Comparison of ENCODE assay signal across 29 cellular contexts in the genomic region with DNA sequence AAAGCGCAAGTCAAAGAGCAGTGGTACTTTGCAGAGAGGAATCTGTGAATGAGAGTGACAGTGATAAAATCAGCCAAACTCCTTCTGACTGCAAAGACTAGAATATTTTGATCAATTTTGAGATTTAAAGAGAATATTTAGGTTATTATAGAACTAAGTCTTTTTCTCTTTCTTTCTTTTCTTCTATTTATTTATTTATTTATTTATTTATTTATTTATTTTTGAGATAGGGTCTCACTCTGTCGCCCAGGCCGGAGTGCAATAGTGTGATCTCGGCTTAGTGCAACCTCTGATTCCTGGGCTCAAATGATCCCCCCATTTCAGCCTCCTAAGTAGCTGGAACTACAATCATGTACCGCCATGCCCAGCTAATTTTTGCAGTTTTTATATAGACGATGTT.
"Had no signal": no experiment of that assay in that cellular context is flagged by ENCODE, and none has a peak within 500 bp of the region (broad histone marks: within the 10 kb centered on the region; RNA-seq: fewer than 3 reads in every experiment).

No MANE protein-coding gene starts in this region.

- H3K27ac ChIP-seq: stomach, suprapubic skin, testis, thoracic aorta, thyroid gland, tibial artery, tibial nerve, transverse colon, upper lobe of left lung, upper lobe of right lung, uterus, vagina had no signal

- H3K4me3 ChIP-seq: stomach, suprapubic skin, testis, thoracic aorta, thyroid gland, tibial artery, tibial nerve, transverse colon, upper lobe of left lung, upper lobe of right lung, uterus, vagina had no signal

- DNase-seq: stimulated activated CD4-positive, alpha-beta T cell treated with anti-CD3 and anti-CD28 coated beads, Interleukin-2, amount 100 ng/mL, for 48 hours; stimulated activated CD4-positive, alpha-beta T cell treated with anti-CD3 and anti-CD28 coated beads, Interleukin-4, amount 100 ng/mL, for 1 hour; stimulated activated CD4-positive, alpha-beta T cell treated with anti-CD3 and anti-CD28 coated beads, Interleukin-4, amount 100 ng/mL, for 24 hours; stimulated activated CD4-positive, alpha-beta T cell treated with anti-CD3 and anti-CD28 coated beads, Interleukin-4, amount 100 ng/mL, for 4 hours; stimulated activated CD8-positive, alpha-beta memory T cell treated with anti-CD3 and anti-CD28 coated beads, Interleukin-4, amount 100 ng/mL, for 48 hours; stimulated activated naive B cell treated with anti-CD40 and anti-IgM and Interleukin-4, amounts not matched to agents 10 μg/mL and 1 μg/mL and 100 μg/mL, for 72 hours; stimulated activated naive CD4-positive, alpha-beta T cell; stimulated activated naive CD4-positive, alpha-beta T cell treated with Interleukin-2 at 50 U/mL for 16 hours; stimulated activated naive CD8-positive, alpha-beta T cell treated with anti-CD3 and anti-CD28 coated beads, Interleukin-15, amount 100 ng/mL, for 72 hours; stimulated activated naive CD8-positive, alpha-beta T cell treated with anti-CD3 and anti-CD28 coated beads, Interleukin-15, Interleukin-2, amounts not matched to agents 100 U/mL and 50 U/mL, for 24 hours; stomach; substantia nigra; testis; thyroid gland; tibial artery; transverse colon; trophoblast cell; upper lobe of left lung; upper lobe of right lung; uterus had no signal

- H3K27me3 ChIP-seq: stomach, suprapubic skin, testis, thyroid gland, tibial artery, tibial nerve, transverse colon, upper lobe of left lung, upper lobe of right lung, uterus, vagina had no signal

- H3K4me1 Mint-ChIP-seq: stimulated activated effector memory CD8-positive, alpha-beta T cell treated with anti-CD3 and anti-CD28 coated beads, Interleukin-12 subunit alpha, Interleukin-12 subunit beta, amount 100 ng/mL, for 72 hours; stimulated activated memory B cell treated with anti-CD40 and anti-IgM and Interleukin-4, amounts not matched to agents 10 μg/mL and 1 μg/mL and 100 μg/mL, for 72 hours; stimulated activated naive B cell treated with anti-CD40 and anti-IgM and Interleukin-4, amounts not matched to agents 10 μg/mL and 1 μg/mL and 100 μg/mL, for 72 hours; stimulated activated naive CD8-positive, alpha-beta T cell treated with anti-CD3 and anti-CD28 coated beads, Interleukin-15, amount 100 ng/mL, for 72 hours had no signal

- ATAC-seq: stimulated activated effector memory CD8-positive, alpha-beta T cell treated with anti-CD3 and anti-CD28 coated beads, Interleukin-12 subunit alpha, Interleukin-12 subunit beta, amount 100 ng/mL, for 72 hours; stimulated activated memory B cell treated with anti-CD40 and anti-IgM and Interleukin-4, amounts not matched to agents 10 μg/mL and 1 μg/mL and 100 μg/mL, for 72 hours; stimulated activated naive B cell treated with anti-CD40 and anti-IgM and Interleukin-4, amounts not matched to agents 10 μg/mL and 1 μg/mL and 100 μg/mL, for 72 hours; stimulated activated naive CD8-positive, alpha-beta T cell treated with anti-CD3 and anti-CD28 coated beads, Interleukin-15, amount 100 ng/mL, for 72 hours; stimulated activated naive CD8-positive, alpha-beta T cell treated with anti-CD3 and anti-CD28 coated beads, Interleukin-15, Interleukin-2, amounts not matched to agents 100 U/mL and 50 U/mL, for 24 hours; upper lobe of right lung had no signal

- H3K36me3 Mint-ChIP-seq: stimulated activated effector memory CD8-positive, alpha-beta T cell treated with anti-CD3 and anti-CD28 coated beads, Interleukin-12 subunit alpha, Interleukin-12 subunit beta, amount 100 ng/mL, for 72 hours; stimulated activated memory B cell treated with anti-CD40 and anti-IgM and Interleukin-4, amounts not matched to agents 10 μg/mL and 1 μg/mL and 100 μg/mL, for 72 hours; stimulated activated naive B cell treated with anti-CD40 and anti-IgM and Interleukin-4, amounts not matched to agents 10 μg/mL and 1 μg/mL and 100 μg/mL, for 72 hours; type B pancreatic cell had no signal

- FAIRE-seq: urothelium cell line had no signal

- H3K4me3 Mint-ChIP-seq: stimulated activated effector memory CD8-positive, alpha-beta T cell treated with anti-CD3 and anti-CD28 coated beads, Interleukin-12 subunit alpha, Interleukin-12 subunit beta, amount 100 ng/mL, for 72 hours; stimulated activated memory B cell treated with anti-CD40 and anti-IgM and Interleukin-4, amounts not matched to agents 10 μg/mL and 1 μg/mL and 100 μg/mL, for 72 hours; stimulated activated naive B cell treated with anti-CD40 and anti-IgM and Interleukin-4, amounts not matched to agents 10 μg/mL and 1 μg/mL and 100 μg/mL, for 72 hours; stimulated activated naive CD8-positive, alpha-beta T cell treated with anti-CD3 and anti-CD28 coated beads, Interleukin-15, amount 100 ng/mL, for 72 hours; stimulated activated naive CD8-positive, alpha-beta T cell treated with anti-CD3 and anti-CD28 coated beads, Interleukin-15, Interleukin-2, amounts not matched to agents 100 ng/mL and 50 ng/mL, for 24 hours; type B pancreatic cell had no signal

- H3K9me3 Mint-ChIP-seq: stimulated activated naive CD8-positive, alpha-beta T cell treated with anti-CD3 and anti-CD28 coated beads, Interleukin-15, amount 100 ng/mL, for 72 hours; stimulated activated naive CD8-positive, alpha-beta T cell treated with anti-CD3 and anti-CD28 coated beads, Interleukin-15, Interleukin-2, amounts not matched to agents 100 ng/mL and 50 ng/mL, for 24 hours; type B pancreatic cell had no signal

- H3K27ac Mint-ChIP-seq: stimulated activated effector memory CD8-positive, alpha-beta T cell treated with anti-CD3 and anti-CD28 coated beads, Interleukin-12 subunit alpha, Interleukin-12 subunit beta, amount 100 ng/mL, for 72 hours; stimulated activated memory B cell treated with anti-CD40 and anti-IgM and Interleukin-4, amounts not matched to agents 10 μg/mL and 1 μg/mL and 100 μg/mL, for 72 hours; stimulated activated naive B cell treated with anti-CD40 and anti-IgM and Interleukin-4, amounts not matched to agents 10 μg/mL and 1 μg/mL and 100 μg/mL, for 72 hours; stimulated activated naive CD8-positive, alpha-beta T cell treated with anti-CD3 and anti-CD28 coated beads, Interleukin-15, amount 100 ng/mL, for 72 hours; stimulated activated naive CD8-positive, alpha-beta T cell treated with anti-CD3 and anti-CD28 coated beads, Interleukin-15, Interleukin-2, amounts not matched to agents 100 ng/mL and 50 ng/mL, for 24 hours; type B pancreatic cell had no signal

- H3K27me3 Mint-ChIP-seq: stimulated activated memory B cell treated with anti-CD40 and anti-IgM and Interleukin-4, amounts not matched to agents 10 μg/mL and 1 μg/mL and 100 μg/mL, for 72 hours; stimulated activated naive B cell treated with anti-CD40 and anti-IgM and Interleukin-4, amounts not matched to agents 10 μg/mL and 1 μg/mL and 100 μg/mL, for 72 hours; stimulated activated naive CD8-positive, alpha-beta T cell treated with anti-CD3 and anti-CD28 coated beads, Interleukin-15, amount 100 ng/mL, for 72 hours; stimulated activated naive CD8-positive, alpha-beta T cell treated with anti-CD3 and anti-CD28 coated beads, Interleukin-15, Interleukin-2, amounts not matched to agents 100 ng/mL and 50 ng/mL, for 24 hours; type B pancreatic cell had no signal

- H3K36me3 ChIP-seq: stomach, suprapubic skin, thoracic aorta, thyroid gland, tibial artery, tibial nerve, transverse colon, upper lobe of left lung, upper lobe of right lung, uterus, vagina had no signal

- H3K9me3 ChIP-seq: stomach, suprapubic skin, testis, thoracic aorta, thyroid gland, tibial artery, transverse colon, upper lobe of left lung, upper lobe of right lung, uterus, vagina had no signal

- H3K4me1 ChIP-seq: suprapubic skin, testis, thyroid gland, transverse colon, upper lobe of left lung, upper lobe of right lung, uterus, vagina had no signal
